ENCODE assay signal across 20 cellular contexts in the genomic region with DNA sequence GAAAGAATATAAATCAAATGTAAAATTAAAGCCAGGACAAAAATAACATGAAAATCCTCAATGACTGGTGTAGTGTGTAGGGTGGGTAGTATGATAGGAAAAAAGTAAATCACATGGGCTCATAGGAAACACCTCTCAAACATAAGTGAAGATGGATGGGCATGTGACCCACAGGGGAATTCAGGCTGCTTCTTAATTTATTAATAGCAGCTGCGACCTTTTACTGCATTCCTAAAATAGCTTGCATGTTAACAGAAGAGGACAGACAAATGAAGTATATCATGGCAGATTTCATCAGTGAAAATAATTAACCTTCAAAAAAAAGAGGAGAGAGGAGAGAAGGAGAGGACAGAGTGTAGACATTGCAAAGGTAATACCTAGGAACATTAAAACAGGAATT.
DNase-seq lines count a peak whose midpoint lies in the region; ATAC-seq and TF ChIP-seq lines count a peak whose summit lies in the region.
"Had no signal": no experiment of that assay in that cellular context is flagged by ENCODE, and none has a peak within 500 bp of the region (broad histone marks: within the 10 kb centered on the region; RNA-seq: fewer than 3 reads in every experiment).

No MANE protein-coding gene starts in this region.

- H3K27ac ChIP-seq in heart left ventricle, result peak overlapping the region in 10 of 12 donors; percentile 5 to 65 (median 50)
- H3K27ac ChIP-seq: 22Rv1, thoracic aorta had no signal

- H3K4me1 ChIP-seq in heart left ventricle, result peaks cover 0 to 46% (median 20%) of the 10 kb centered on the region in 12 donors
- H3K4me1 ChIP-seq: BE2C had no signal

- H3K36me3 Mint-ChIP-seq in stimulated activated memory B cell treated with anti-CD40 and anti-IgM and Interleukin-4, amounts not matched to agents 10 μg/mL and 1 μg/mL and 100 μg/mL, for 72 hours, result no peaks in the 10 kb centered on the region
- H3K36me3 Mint-ChIP-seq: natural killer cell treated with Interleukin-12 subunit alpha and Interleukin-12 subunit beta and Interleukin-15 and Interleukin-18, amount 100 ng/mL, for 72 hours had no signal

- no peaks in the 10 kb centered on the region for H3K9me3 Mint-ChIP-seq in stimulated activated memory B cell treated with anti-CD40 and anti-IgM and Interleukin-4, amounts not matched to agents 10 μg/mL and 1 μg/mL and 100 μg/mL, for 72 hours

- peaks cover 18% of the 10 kb centered on the region for H3K4me1 Mint-ChIP-seq in stimulated activated memory B cell treated with anti-CD40 and anti-IgM and Interleukin-4, amounts not matched to agents 10 μg/mL and 1 μg/mL and 100 μg/mL, for 72 hours

- WGBS in heart left ventricle, 4 donors, result 16 to 25% (median 24%) methylated on average over 1 of the region's 1 CpG

- H3K27ac Mint-ChIP-seq in stimulated activated memory B cell treated with anti-CD40 and anti-IgM and Interleukin-4, amounts not matched to agents 10 μg/mL and 1 μg/mL and 100 μg/mL, for 72 hours, result no peak overlapping the region
- H3K27ac Mint-ChIP-seq: natural killer cell treated with Interleukin-12 subunit alpha and Interleukin-12 subunit beta and Interleukin-15 and Interleukin-18, amount 100 ng/mL, for 72 hours had no signal

- no peak overlapping the region for H3K4me3 ChIP-seq in heart left ventricle
- no peak overlapping the region for H3K4me3 ChIP-seq in foreskin fibroblast (ENCODE audit: low read depth in 1 of 2, low read length in 2 of 2)
- H3K4me3 ChIP-seq: lung, thoracic aorta had no signal

- TF ChIP-seq POLR2A in heart left ventricle (IDR thresholded peaks at IDR 0.05), result no peak

- peak overlapping the region; percentile 11 for H3K4me3 Mint-ChIP-seq in stimulated activated memory B cell treated with anti-CD40 and anti-IgM and Interleukin-4, amounts not matched to agents 10 μg/mL and 1 μg/mL and 100 μg/mL, for 72 hours
- H3K4me3 Mint-ChIP-seq: natural killer cell treated with Interleukin-12 subunit alpha and Interleukin-12 subunit beta and Interleukin-15 and Interleukin-18, amount 100 ng/mL, for 72 hours had no signal

- peak; percentile 30 for ATAC-seq in HG03442 (IDR thresholded peaks at IDR 0.05; ENCODE audit: unreplicated experiment)
- ATAC-seq in heart left ventricle, result peak in 3 of 4 donors; percentile 31 to 35 (median 35)
- peak; percentile 49 for ATAC-seq in stimulated activated memory B cell treated with anti-CD40 and anti-IgM and Interleukin-4, amounts not matched to agents 10 μg/mL and 1 μg/mL and 100 μg/mL, for 72 hours
- ATAC-seq in GM19035 (IDR thresholded peaks at IDR 0.05; ENCODE audit: unreplicated experiment), result no peak
- ATAC-seq: natural killer cell treated with Interleukin-12 subunit alpha and Interleukin-12 subunit beta and Interleukin-15 and Interleukin-18, amount 100 ng/mL, for 72 hours; Panc1 had no signal

- no peaks in the 10 kb centered on the region for H3K27me3 ChIP-seq in heart left ventricle
- H3K27me3 ChIP-seq: BE2C had no signal

- DNase-seq in NCI-H2171 treated with DMSO at 0.1 percent for 48 hours (lab: John Stamatoyannopoulos, UW) (peak; percentile 36), NCI-H2171 (lab: John Stamatoyannopoulos, UW) (no peak), heart left ventricle (no peak), foreskin fibroblast (no peak), DMS79 treated with DMSO at 0.1 percent for 48 hours (lab: John Stamatoyannopoulos, UW) (no peak)
- DNase-seq: activated CD4-positive, alpha-beta T cell treated with anti-CD3 and anti-CD28 coated beads for 48 hours; activated effector memory CD4-positive, alpha-beta T cell treated with Interleukin-2 at 50 U/mL for 16 hours; BE2C; caudate nucleus; Karpas-422; NCI-H1417 treated with DMSO at 0.1 percent for 48 hours; NCI-H748 treated with DMSO at 0.1 percent for 48 hours had no signal

- no peaks in the 10 kb centered on the region for H3K9me3 ChIP-seq in heart left ventricle
- H3K9me3 ChIP-seq: BE2C, thoracic aorta had no signal

- intact Hi-C loops in heart left ventricle (cut with DNase I), result loop anchor here in 3 of 10 donors (10.0 kb wide), 3 partner anchors 134 to 296 kb away; partner anchors contain the start of gene KCNMB2 (in 1 of the 3)

- H3K36me3 ChIP-seq in heart left ventricle, result no peaks in the 10 kb centered on the region
- H3K36me3 ChIP-seq: BE2C, thoracic aorta had no signal

- H3K27me3 Mint-ChIP-seq in stimulated activated memory B cell treated with anti-CD40 and anti-IgM and Interleukin-4, amounts not matched to agents 10 μg/mL and 1 μg/mL and 100 μg/mL, for 72 hours, result peaks cover 14% of the 10 kb centered on the region
- H3K27me3 Mint-ChIP-seq: natural killer cell treated with Interleukin-12 subunit alpha and Interleukin-12 subunit beta and Interleukin-15 and Interleukin-18, amount 100 ng/mL, for 72 hours had no signal

- no peak for TF ChIP-seq CTCF in heart left ventricle (IDR thresholded peaks at IDR 0.05)
- TF ChIP-seq CTCF in foreskin fibroblast (IDR thresholded peaks at IDR 0.05; ENCODE audit: low read depth, low read length), result no peak
